In genomic region chr13:46961719-46962118, GRCh38 we compare ENCODE assay signal across 11 cellular contexts.
A peak's percentile ranks its signal among the peaks of the same experiment; 100 is the strongest.
DNase-seq lines count a peak whose midpoint lies in the region; ATAC-seq and TF ChIP-seq lines count a peak whose summit lies in the region.
"Had no signal": no experiment of that assay in that cellular context is flagged by ENCODE, and none has a peak within 500 bp of the region (broad histone marks: within the 10 kb centered on the region; RNA-seq: fewer than 3 reads in every experiment).

No MANE protein-coding gene starts in this region.

- H3K36me3 ChIP-seq in mesendoderm (ENCODE audit: control insufficient read depth, insufficient read depth, low read length) (no peaks in the 10 kb centered on the region), testis (ENCODE audit: low read depth, missing control alignments) (no peaks in the 10 kb centered on the region)

- H3K9me3 Mint-ChIP-seq in activated naive CD8-positive, alpha-beta T cell treated with anti-CD3 and anti-CD28 coated beads, Interleukin-2, amount 50 U/mL, for 24 hours = no peaks in the 10 kb centered on the region
- H3K9me3 Mint-ChIP-seq in activated naive CD8-positive, alpha-beta T cell treated with anti-CD3 and anti-CD28 coated beads for 36 hours = no peaks in the 10 kb centered on the region
- no peaks in the 10 kb centered on the region for H3K9me3 Mint-ChIP-seq in chondrocyte (ENCODE audit: low read depth)

- no peaks in the 10 kb centered on the region for H3K27me3 ChIP-seq in mesendoderm (ENCODE audit: insufficient read depth, low read length, poor library complexity)
- no peaks in the 10 kb centered on the region for H3K27me3 ChIP-seq in testis

- no peaks in the 10 kb centered on the region for H3K9me3 ChIP-seq in testis

- H3K27ac ChIP-seq in RWPE1 = no peak overlapping the region
- no peak overlapping the region for H3K27ac ChIP-seq in mesendoderm (ENCODE audit: low read depth, low read length)
- no peak overlapping the region for H3K27ac ChIP-seq in testis
- H3K27ac ChIP-seq: C4-2B, VCaP had no signal

- no peak overlapping the region for H3K4ac ChIP-seq in mesendoderm (ENCODE audit: low read depth, low read length)

- POLR2A ChIA-PET in RWPE1 (lab: Yijun Ruan, JAX; ENCODE audit: low non-redundant PET) = no interaction called here

- H3K4me3 ChIP-seq in mesendoderm (ENCODE audit: low read length) (no peak overlapping the region), testis (no peak overlapping the region)
- H3K4me3 ChIP-seq: lung had no signal

- TF ChIP-seq POLR2A in testis (IDR thresholded peaks at IDR 0.05) = no peak

- no peak overlapping the region for H2BK120ac ChIP-seq in mesendoderm (ENCODE audit: low read depth, low read length)

- H4K8ac ChIP-seq in mesendoderm (ENCODE audit: low read depth, low read length) = no peak overlapping the region

- no peak overlapping the region for H3K56ac ChIP-seq in mesendoderm (ENCODE audit: low read length)

- no peak overlapping the region for H2BK5ac ChIP-seq in mesendoderm (ENCODE audit: low read length)

- H3K4me3 Mint-ChIP-seq in activated naive CD8-positive, alpha-beta T cell treated with anti-CD3 and anti-CD28 coated beads, Interleukin-2, amount 50 U/mL, for 24 hours = no peak overlapping the region
- H3K4me3 Mint-ChIP-seq in activated naive CD8-positive, alpha-beta T cell treated with anti-CD3 and anti-CD28 coated beads for 36 hours = no peak overlapping the region
- no peak overlapping the region for H3K4me3 Mint-ChIP-seq in chondrocyte (ENCODE audit: unreplicated experiment)

- TF ChIP-seq CTCF in RWPE1 (conservative IDR thresholded peaks at IDR 0.05; ENCODE audit: low read depth) (no peak), chondrocyte (IDR thresholded peaks at IDR 0.05) (no peak), testis (IDR thresholded peaks at IDR 0.05) (no peak)

- CTCF ChIA-PET in RWPE1 (lab: Yijun Ruan, JAX) = interaction anchor here (0.7 to 1.4 kb wide), 3 partner anchors 12 to 947 kb away, joined by 3 to 4 read pairs (median 3); no protein-coding TSS in a partner anchor

- peaks cover 2% of the 10 kb centered on the region for H3K27me3 Mint-ChIP-seq in activated naive CD8-positive, alpha-beta T cell treated with anti-CD3 and anti-CD28 coated beads, Interleukin-2, amount 50 U/mL, for 24 hours
- no peaks in the 10 kb centered on the region for H3K27me3 Mint-ChIP-seq in activated naive CD8-positive, alpha-beta T cell treated with anti-CD3 and anti-CD28 coated beads for 36 hours
- H3K27me3 Mint-ChIP-seq in chondrocyte (ENCODE audit: low read depth) = peaks cover 4% of the 10 kb centered on the region

- no peak overlapping the region for H4K5ac ChIP-seq in mesendoderm (ENCODE audit: low read length)

- no peak overlapping the region for H2BK15ac ChIP-seq in mesendoderm (replicated peaks; ENCODE audit: low read depth)

- no peaks in the 10 kb centered on the region for H3K79me1 ChIP-seq in mesendoderm (ENCODE audit: low read length)

- ATAC-seq in activated naive CD8-positive, alpha-beta T cell treated with anti-CD3 and anti-CD28 coated beads, Interleukin-2, amount 50 U/mL, for 24 hours = peak; percentile 59
- ATAC-seq in HG02973 (IDR thresholded peaks at IDR 0.05; ENCODE audit: unreplicated experiment) = peak; percentile 99

- H3K4me1 ChIP-seq in mesendoderm (ENCODE audit: control insufficient read depth, low read depth, low read length) (no peaks in the 10 kb centered on the region), testis (no peaks in the 10 kb centered on the region)

- no peak overlapping the region for H2AK5ac ChIP-seq in mesendoderm (ENCODE audit: low read length)

- peaks cover 2% of the 10 kb centered on the region for H3K4me1 Mint-ChIP-seq in activated naive CD8-positive, alpha-beta T cell treated with anti-CD3 and anti-CD28 coated beads, Interleukin-2, amount 50 U/mL, for 24 hours
- peaks cover 2% of the 10 kb centered on the region for H3K4me1 Mint-ChIP-seq in activated naive CD8-positive, alpha-beta T cell treated with anti-CD3 and anti-CD28 coated beads for 36 hours
- no peaks in the 10 kb centered on the region for H3K4me1 Mint-ChIP-seq in chondrocyte (ENCODE audit: low read depth)

- H3K18ac ChIP-seq in mesendoderm (ENCODE audit: low read length) = no peak overlapping the region

- intact Hi-C loops in testis (cut with DNase I; ENCODE audit: low total_unique reads) = no loop called here

- no peak overlapping the region for H3K9ac ChIP-seq in mesendoderm (ENCODE audit: low read length)

- H3K4me2 ChIP-seq in mesendoderm (ENCODE audit: low read length) = no peak overlapping the region

- WGBS in mesendoderm (ENCODE audit: extremely low coverage, insufficient coverage, low lambda C conversion rate) = no CpG with 5 or more reads among the region's 2 CpGs
- WGBS in testis, 2 donors = 62 to 63% methylated on average over 2 of the region's 2 CpGs

- no peaks in the 10 kb centered on the region for H3K79me2 ChIP-seq in mesendoderm (ENCODE audit: control insufficient read depth, insufficient read depth, low read length)

- no peaks in the 10 kb centered on the region for H3K36me3 Mint-ChIP-seq in activated naive CD8-positive, alpha-beta T cell treated with anti-CD3 and anti-CD28 coated beads, Interleukin-2, amount 50 U/mL, for 24 hours (ENCODE audit: low read depth)
- no peaks in the 10 kb centered on the region for H3K36me3 Mint-ChIP-seq in activated naive CD8-positive, alpha-beta T cell treated with anti-CD3 and anti-CD28 coated beads for 36 hours
- H3K36me3 Mint-ChIP-seq in chondrocyte (ENCODE audit: low read depth) = no peaks in the 10 kb centered on the region

- no peak for DNase-seq in activated naive CD8-positive, alpha-beta T cell treated with anti-CD3 and anti-CD28 coated beads, Interleukin-2, amount 50 U/mL, for 24 hours
- DNase-seq in activated naive CD8-positive, alpha-beta T cell treated with anti-CD3 and anti-CD28 coated beads for 36 hours = no peak
- DNase-seq in RWPE1 (ENCODE audit: low spot score) = peak; percentile 67
- peak; percentile 15 for DNase-seq in mesendoderm
- DNase-seq in chondrocyte (ENCODE audit: low spot score) = no peak
- no peak for DNase-seq in testis
- DNase-seq in activated CD4-positive, alpha-beta T cell treated with anti-CD3 and anti-CD28 coated beads for 4 hours = no peak

- H3K27ac Mint-ChIP-seq in activated naive CD8-positive, alpha-beta T cell treated with anti-CD3 and anti-CD28 coated beads, Interleukin-2, amount 50 U/mL, for 24 hours = no peak overlapping the region
- no peak overlapping the region for H3K27ac Mint-ChIP-seq in activated naive CD8-positive, alpha-beta T cell treated with anti-CD3 and anti-CD28 coated beads for 36 hours
- no peak overlapping the region for H3K27ac Mint-ChIP-seq in chondrocyte (ENCODE audit: unreplicated experiment)

- no peak overlapping the region for H3K23ac ChIP-seq in mesendoderm (ENCODE audit: low read length)

Comparison
In these comparisons a context has a peak if more than half of its experiments do, and no peak if none do; other contexts are left out.
1. DNase-seq: peak in RWPE1 (single experiment) and mesendoderm (single experiment); none in activated naive CD8-positive, alpha-beta T cell treated with anti-CD3 and anti-CD28 coated beads, Interleukin-2, amount 50 U/mL, for 24 hours (single experiment), activated naive CD8-positive, alpha-beta T cell treated with anti-CD3 and anti-CD28 coated beads for 36 hours (single experiment), chondrocyte (single experiment), testis (single experiment) and activated CD4-positive, alpha-beta T cell treated with anti-CD3 and anti-CD28 coated beads for 4 hours (0 of 2).